Comparison of ENCODE assay signal across 15 cellular contexts in the genomic region with DNA sequence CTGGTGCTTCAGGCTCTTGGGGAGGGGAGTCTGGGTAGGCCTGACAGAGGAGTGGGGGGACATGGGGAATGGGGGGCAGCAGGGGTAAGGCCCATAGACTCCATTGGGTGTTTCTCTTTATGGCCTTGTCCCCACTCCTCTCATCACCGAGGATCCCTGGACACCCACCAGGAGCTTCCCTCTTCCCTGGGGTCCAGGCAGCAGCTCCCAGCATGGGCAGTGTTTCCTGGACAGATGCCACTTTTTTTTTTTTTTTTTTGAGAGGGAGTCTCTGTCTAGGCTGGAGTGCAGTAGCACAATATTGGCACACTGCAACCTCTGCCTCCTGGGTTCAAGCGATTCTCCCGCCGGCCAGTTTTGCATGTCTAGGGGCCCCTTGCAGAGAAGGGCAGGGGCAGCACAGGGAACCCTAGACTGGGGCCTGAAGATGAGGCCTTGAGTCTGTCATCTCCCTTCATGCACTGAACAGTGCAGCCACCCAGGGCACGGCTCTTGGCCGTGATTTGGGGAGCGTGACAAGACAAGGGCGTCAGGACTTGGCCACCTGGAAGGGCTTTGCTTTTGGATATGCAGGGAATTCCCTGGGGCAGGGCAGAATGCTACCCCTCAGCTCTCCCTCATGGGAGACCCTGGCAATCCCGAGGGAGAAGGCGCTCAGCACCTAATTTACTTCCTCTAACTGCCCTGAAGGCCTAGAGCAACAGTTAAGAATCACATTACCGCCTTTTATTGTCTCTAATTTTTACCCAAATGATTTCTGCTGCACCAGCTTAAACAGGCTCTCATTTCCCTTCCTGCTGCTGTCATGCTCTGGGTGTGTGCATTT.
DNase-seq lines count a peak whose midpoint lies in the region; ATAC-seq and TF ChIP-seq lines count a peak whose summit lies in the region.
"Had no signal": no experiment of that assay in that cellular context is flagged by ENCODE, and none has a peak within 500 bp of the region (broad histone marks: within the 10 kb centered on the region; RNA-seq: fewer than 3 reads in every experiment).

No MANE protein-coding gene starts in this region.

- POLR2A ChIA-PET in activated CD4-positive, alpha-beta T cell treated with anti-CD3 and anti-CD28 coated beads, Interleukin-2, amount 10 ng/mL, durations not matched to agents 7 days and 5 days (lab: Charles Lee), result no interaction called here

- no peak for TF ChIP-seq POLR2A in NB4 (IDR thresholded peaks at IDR 0.05; ENCODE audit: extremely low read depth, insufficient read length)

- H3K36me3 Mint-ChIP-seq in activated CD4-positive, alpha-beta T cell treated with anti-CD3 and anti-CD28 coated beads, Interleukin-2, amount 10 ng/mL, durations not matched to agents 7 days and 5 days (ENCODE audit: low read depth), result no peaks in the 10 kb centered on the region
- H3K36me3 Mint-ChIP-seq: CD4-positive, CD25-positive, alpha-beta regulatory T cell had no signal

- no peak overlapping the region for H3K27ac Mint-ChIP-seq in activated CD4-positive, alpha-beta T cell treated with anti-CD3 and anti-CD28 coated beads, Interleukin-2, amount 10 ng/mL, durations not matched to agents 7 days and 5 days
- H3K27ac Mint-ChIP-seq: CD4-positive, CD25-positive, alpha-beta regulatory T cell had no signal

- H3K9me3 Mint-ChIP-seq in activated CD4-positive, alpha-beta T cell treated with anti-CD3 and anti-CD28 coated beads, Interleukin-2, amount 10 ng/mL, durations not matched to agents 7 days and 5 days, result no peaks in the 10 kb centered on the region

- no peak for ATAC-seq in sciatic nerve
- ATAC-seq in GM18511 (IDR thresholded peaks at IDR 0.05; ENCODE audit: unreplicated experiment), result no peak
- no peak for ATAC-seq in HG03175 (IDR thresholded peaks at IDR 0.05; ENCODE audit: unreplicated experiment)

- no peak overlapping the region for H3K4me3 Mint-ChIP-seq in activated CD4-positive, alpha-beta T cell treated with anti-CD3 and anti-CD28 coated beads, Interleukin-2, amount 10 ng/mL, durations not matched to agents 7 days and 5 days
- H3K4me3 Mint-ChIP-seq: CD4-positive, CD25-positive, alpha-beta regulatory T cell had no signal

- CTCF ChIA-PET in activated CD4-positive, alpha-beta T cell treated with anti-CD3 and anti-CD28 coated beads, Interleukin-2, amount 10 ng/mL, durations not matched to agents 7 days and 5 days (lab: Charles Lee), result no interaction called here

- TF ChIP-seq CTCF in NB4 (IDR thresholded peaks at IDR 0.05; ENCODE audit: low read depth, low read length), result no peak

- no peak overlapping the region for H3K4me3 ChIP-seq in NB4 (ENCODE audit: low read depth, low read length)
- H3K4me3 ChIP-seq: BLaER1 treated with 17β-estradiol and CSF1 and Interleukin-3, amounts not matched to agents 10 nM and 100 nM; GM23248 had no signal

- DNase-seq in activated CD8-positive, alpha-beta memory T cell treated with anti-CD3 and anti-CD28 coated beads, Interleukin-2, amount 50 U/mL, for 48 hours, result peak; percentile 17
- no peak for DNase-seq in activated CD8-positive, alpha-beta memory T cell treated with anti-CD3 and anti-CD28 coated beads for 24 hours
- peak; percentile 2 for DNase-seq in NB4 (ENCODE audit: low read depth)
- peak; percentile 96 for DNase-seq in NCI-H526 treated with DMSO at 0.1 percent for 48 hours (lab: John Stamatoyannopoulos, UW)
- peak; percentile 23 for DNase-seq in sciatic nerve (ENCODE audit: low spot score)
- DNase-seq in activated CD4-positive, alpha-beta T cell treated with anti-CD3 and anti-CD28 coated beads, Interleukin-2, amount 10 ng/mL, durations not matched to agents 7 days and 5 days, result no peak
- DNase-seq: 8988T; AML-193; Calu3; CD4-positive, CD25-positive, alpha-beta regulatory T cell; DMS 273 treated with DMSO at 0.1 percent for 48 hours; GM23248 had no signal

- intact Hi-C loops in sciatic nerve (cut with DNase I), result no loop called here

- peaks cover 1% of the 10 kb centered on the region for H3K27me3 Mint-ChIP-seq in activated CD4-positive, alpha-beta T cell treated with anti-CD3 and anti-CD28 coated beads, Interleukin-2, amount 10 ng/mL, durations not matched to agents 7 days and 5 days

- H3K4me1 Mint-ChIP-seq in activated CD4-positive, alpha-beta T cell treated with anti-CD3 and anti-CD28 coated beads, Interleukin-2, amount 10 ng/mL, durations not matched to agents 7 days and 5 days, result no peaks in the 10 kb centered on the region

Comparison
In these comparisons a context has a peak if more than half of its experiments do, and no peak if none do; other contexts are left out.
1. DNase-seq: peak in activated CD8-positive, alpha-beta memory T cell treated with anti-CD3 and anti-CD28 coated beads, Interleukin-2, amount 50 U/mL, for 48 hours (single experiment), NB4 (single experiment), NCI-H526 treated with DMSO at 0.1 percent for 48 hours (single experiment) and sciatic nerve (single experiment); none in activated CD8-positive, alpha-beta memory T cell treated with anti-CD3 and anti-CD28 coated beads for 24 hours (single experiment) and activated CD4-positive, alpha-beta T cell treated with anti-CD3 and anti-CD28 coated beads, Interleukin-2, amount 10 ng/mL, durations not matched to agents 7 days and 5 days (single experiment).